In the genomic region with DNA sequence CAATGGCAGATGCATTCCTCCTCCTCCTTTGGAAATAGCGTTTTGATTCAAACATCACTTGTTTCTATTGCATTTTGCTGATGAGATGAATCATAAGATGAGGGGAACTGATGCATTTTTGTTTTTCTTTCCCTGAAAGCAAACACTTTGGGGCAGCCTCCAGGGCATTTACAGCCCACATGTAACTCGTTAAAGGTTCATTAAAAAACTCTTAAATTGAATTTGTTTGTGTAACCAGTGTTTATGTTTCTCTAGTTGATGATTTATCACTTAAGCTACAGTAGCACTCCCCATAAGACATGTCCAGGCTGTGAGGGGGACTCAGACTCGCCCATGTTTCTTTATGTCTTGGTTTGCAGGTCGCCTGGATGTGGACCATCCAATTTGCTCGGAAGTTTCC, we compare ENCODE assay signal across 22 cellular contexts.
"Had no signal": no experiment of that assay in that cellular context is flagged by ENCODE, and none has a peak within 500 bp of the region (broad histone marks: within the 10 kb centered on the region; RNA-seq: fewer than 3 reads in every experiment).

No MANE protein-coding gene starts in this region.

- H3K4me1 Mint-ChIP-seq: central memory CD8-positive, alpha-beta T cell; endodermal cell had no signal

- H3K27ac ChIP-seq: esophagus muscularis mucosa, gastroesophageal sphincter, hepatocyte, right lobe of liver, thoracic aorta had no signal

- H3K36me3 Mint-ChIP-seq: activated naive CD8-positive, alpha-beta T cell; natural killer cell treated with Interleukin-12 subunit alpha and Interleukin-12 subunit beta and Interleukin-15 and Interleukin-18, amount 100 ng/mL, for 72 hours had no signal

- H3K27ac Mint-ChIP-seq: activated naive CD8-positive, alpha-beta T cell; dendritic cell treated with granulocyte-macrophage colony-stimulating factor and Interleukin-4, amounts not matched to agents 40 ng/mL and 50 ng/mL, for 4 days; endodermal cell; natural killer cell treated with Interleukin-12 subunit alpha and Interleukin-12 subunit beta and Interleukin-15 and Interleukin-18, amount 100 ng/mL, for 72 hours had no signal

- H2AFZ ChIP-seq: hepatocyte had no signal

- H3K27me3 Mint-ChIP-seq: central memory CD8-positive, alpha-beta T cell; dendritic cell treated with granulocyte-macrophage colony-stimulating factor and Interleukin-4, amounts not matched to agents 40 ng/mL and 50 ng/mL, for 4 days; natural killer cell treated with Interleukin-12 subunit alpha and Interleukin-12 subunit beta and Interleukin-15 and Interleukin-18, amount 100 ng/mL, for 72 hours had no signal

- H3K4me3 Mint-ChIP-seq: activated naive CD8-positive, alpha-beta T cell; central memory CD8-positive, alpha-beta T cell; dendritic cell treated with granulocyte-macrophage colony-stimulating factor and Interleukin-4, amounts not matched to agents 40 ng/mL and 50 ng/mL, for 4 days; endodermal cell; natural killer cell treated with Interleukin-12 subunit alpha and Interleukin-12 subunit beta and Interleukin-15 and Interleukin-18, amount 100 ng/mL, for 72 hours had no signal

- H3K4me2 ChIP-seq: hepatocyte had no signal

- ATAC-seq: gastroesophageal sphincter; left ventricle myocardium superior; mucosa of descending colon; natural killer cell treated with Interleukin-12 subunit alpha and Interleukin-12 subunit beta and Interleukin-15 and Interleukin-18, amount 100 ng/mL, for 72 hours had no signal

- H3K27me3 ChIP-seq: esophagus muscularis mucosa, gastroesophageal sphincter, hepatocyte, right lobe of liver had no signal

- H3K4me3 ChIP-seq: esophagus muscularis mucosa, gastroesophageal sphincter, hepatocyte, mucosa of descending colon, right lobe of liver, thoracic aorta had no signal

- H3K79me2 ChIP-seq: hepatocyte had no signal

- H3K36me3 ChIP-seq: esophagus muscularis mucosa, gastroesophageal sphincter, right lobe of liver, thoracic aorta had no signal

- DNase-seq: activated CD4-positive, alpha-beta T cell treated with anti-CD3 and anti-CD28 coated beads for 48 hours; activated CD4-positive, alpha-beta T cell treated with anti-CD3 and anti-CD28 coated beads, Interleukin-2, amount 50 U/mL, for 48 hours; activated CD4-positive, CD25-positive, alpha-beta regulatory T cell; activated CD8-positive, alpha-beta memory T cell treated with anti-CD3 and anti-CD28 coated beads for 24 hours; activated effector memory CD4-positive, alpha-beta T cell treated with Interleukin-2 at 50 U/mL for 16 hours; activated naive CD4-positive, alpha-beta T cell treated with Interleukin-2 at 50 U/mL for 16 hours; anterior cingulate cortex; endodermal cell; islet precursor cell; left ventricle myocardium superior; mucosa of descending colon; right lobe of liver; stimulated activated CD4-positive, alpha-beta T cell treated with anti-CD3 and anti-CD28 coated beads, Interleukin-2, amount 100 ng/mL, for 48 hours; stimulated activated naive CD4-positive, alpha-beta T cell treated with Interleukin-2 at 50 U/mL for 16 hours had no signal

- H3K4me1 ChIP-seq: esophagus muscularis mucosa, gastroesophageal sphincter, right lobe of liver had no signal
